ENCODE assay signal across 10 cellular contexts in genomic region chr10:15344876-15345285, GRCh38. TPM values are rescaled to one million over a fixed set of nuclear protein-coding genes. Genes with fewer than 3 reads are reported as not detected.
A peak's percentile ranks its signal among the peaks of the same experiment; 100 is the strongest.
DNase-seq lines count a peak whose midpoint lies in the region; ATAC-seq and TF ChIP-seq lines count a peak whose summit lies in the region.
"Had no signal": no experiment of that assay in that cellular context is flagged by ENCODE, and none has a peak within 500 bp of the region (broad histone marks: within the 10 kb centered on the region; RNA-seq: fewer than 3 reads in every experiment).

No MANE protein-coding gene starts in this region.

- no peaks in the 10 kb centered on the region for H3K27me3 ChIP-seq in transverse colon
- H3K27me3 ChIP-seq: gastroesophageal sphincter had no signal

- H3K4me3 ChIP-seq in transverse colon: no peak overlapping the region
- H3K4me3 ChIP-seq: gastroesophageal sphincter had no signal

- intact Hi-C loops in transverse colon (cut with DNase I; ENCODE audit: low total_unique reads): no loop called here

- WGBS in transverse colon (ENCODE audit: low coverage in 1 of 2), 2 donors: 24 to 44% methylated on average over 8 of the region's 8 CpGs

- H3K9me3 ChIP-seq in transverse colon: no peaks in the 10 kb centered on the region
- H3K9me3 ChIP-seq: gastroesophageal sphincter had no signal

- peaks cover 10% of the 10 kb centered on the region for H3K9me3 Mint-ChIP-seq in glutamatergic neuron (ENCODE audit: unreplicated experiment)

- DNase-seq in NCI-H510A treated with DMSO at 0.1 percent for 48 hours (lab: John Stamatoyannopoulos, UW) (peak; percentile 61), NCI-H510A (lab: John Stamatoyannopoulos, UW) (no peak), SK-MEL-5 (ENCODE audit: low read depth, low spot score) (peak; percentile 90), glutamatergic neuron (no peak), transverse colon (no peak)
- DNase-seq: stimulated activated CD4-positive, alpha-beta T cell treated with anti-CD3 and anti-CD28 coated beads, Interleukin-15, amount 100 ng/mL, for 24 hours had no signal

- H3K4me1 Mint-ChIP-seq in glutamatergic neuron (ENCODE audit: low read depth, unreplicated experiment): peaks cover 78% of the 10 kb centered on the region

- H3K27ac ChIP-seq in transverse colon: peak overlapping the region; percentile 30 to 88 (median 70)

- ATAC-seq in GM21723 (IDR thresholded peaks at IDR 0.05; ENCODE audit: unreplicated experiment) (no peak), GM21390 (IDR thresholded peaks at IDR 0.05; ENCODE audit: unreplicated experiment) (no peak), HG03196 (IDR thresholded peaks at IDR 0.05; ENCODE audit: unreplicated experiment) (no peak)
- ATAC-seq: gastroesophageal sphincter had no signal

- TF ChIP-seq EP300 in transverse colon (IDR thresholded peaks at IDR 0.05; ENCODE audit: low read depth): no peak

- H3K36me3 ChIP-seq in transverse colon: no peaks in the 10 kb centered on the region
- H3K36me3 ChIP-seq: gastroesophageal sphincter had no signal

- in situ Hi-C loops in SK-MEL-5 (cut with HindIII; ENCODE audit: low pct_unique_long_range_greater_than_20kb, low sequenced_read_pairs) (no loop called here), transverse colon (cut with MboI; ENCODE audit: low pct_ligation_motif_present in 1 of 4, low pct_unique_long_range_greater_than_20kb in 1 of 4, low sequenced_read_pairs in 3 of 4) (no loop called here)

- peaks cover 4% of the 10 kb centered on the region for H3K27me3 Mint-ChIP-seq in glutamatergic neuron (ENCODE audit: unreplicated experiment)

- H3K4me3 Mint-ChIP-seq in glutamatergic neuron (ENCODE audit: unreplicated experiment): peak overlapping the region; percentile 39

- peak overlapping the region; percentile 78 for H3K27ac Mint-ChIP-seq in glutamatergic neuron (ENCODE audit: unreplicated experiment)

- TF ChIP-seq CTCF in glutamatergic neuron (IDR thresholded peaks at IDR 0.05; ENCODE audit: partially characterized antibody, unreplicated experiment): no peak
- no peak for TF ChIP-seq CTCF in transverse colon (IDR thresholded peaks at IDR 0.05)

- H3K36me3 Mint-ChIP-seq in glutamatergic neuron (ENCODE audit: unreplicated experiment): peaks cover 4% of the 10 kb centered on the region

- H3K4me1 ChIP-seq in transverse colon: peaks cover 27 to 54% (median 34%) of the 10 kb centered on the region in 4 donors

- TF ChIP-seq POLR2A in transverse colon (IDR thresholded peaks at IDR 0.05): no peak

RNA-seq across cellular contexts. Expression of gene FAM171A1, which starts 26.2 kb away (rescaled TPM):
- total RNA-seq in SK-MEL-5 (2014; rRNA removed; shearing (Covaris generic)): 5.2 and 5.3 TPM in 2 replicates
- 13.9 and 14.4 TPM in 2 replicates for polyA plus RNA-seq in SK-MEL-5 (2015; cell fraction: cytosol; rRNA removed)
- 2.6 and 5.0 TPM in 2 replicates for polyA plus RNA-seq in SK-MEL-5 (2015; cell fraction: nucleus; rRNA removed)
- total RNA-seq in glutamatergic neuron (ENCODE audit: unreplicated experiment): 186 TPM
- 10 to 100 TPM; 29.2 to 42.2 (median 38.2) TPM for total RNA-seq in transverse colon

Comparison
In these comparisons a context has a peak if more than half of its experiments do, and no peak if none do; other contexts are left out.
1. DNase-seq: peak in NCI-H510A treated with DMSO at 0.1 percent for 48 hours (single experiment) and SK-MEL-5 (single experiment); none in NCI-H510A (single experiment), glutamatergic neuron (single experiment) and transverse colon (single experiment).